ENCODE assay signal across 8 cellular contexts in genomic region chr3:47825590-47825989, GRCh38. TPM values are rescaled to one million over a fixed set of nuclear protein-coding genes. Genes with fewer than 3 reads are reported as not detected.
DNase-seq lines count a peak whose midpoint lies in the region; ATAC-seq, FAIRE-seq and TF ChIP-seq lines count a peak whose summit lies in the region.

No MANE protein-coding gene starts in this region.

- SMC1A ChIA-PET in GM12878 (lab: Charles Lee; ENCODE audit: uncharacterized antibody, unreplicated experiment), result interaction anchor here (0.6 to 2.4 kb wide), 10 partner anchors 10 to 326 kb away, joined by 3 to 12 read pairs (median 4); partner anchors contain the start of gene DHX30

- no peak for TF ChIP-seq RAD21 in GM12878 (IDR thresholded peaks at IDR 0.05; ENCODE audit: insufficient read depth, low read depth, low read length)

- peaks cover 37% of the 10 kb centered on the region for H3K36me3 Mint-ChIP-seq in activated naive CD4-positive, alpha-beta T cell treated with anti-CD3 and anti-CD28 coated beads, Interleukin-2, amount 10 ng/mL, durations not matched to agents 7 days and 5 days

- H3K4me2 ChIP-seq in GM12878 (ENCODE audit: control insufficient read depth, insufficient read depth), result peak overlapping the region; percentile 72

- H2AFZ ChIP-seq in GM12878 (ENCODE audit: control insufficient read depth, low read depth, low read length), result peak overlapping the region; percentile 92

- H4K20me1 ChIP-seq in GM12878 (ENCODE audit: control insufficient read depth, insufficient read depth), result no peaks in the 10 kb centered on the region

- H3K4me1 Mint-ChIP-seq in activated naive CD4-positive, alpha-beta T cell treated with anti-CD3 and anti-CD28 coated beads, Interleukin-2, amount 10 ng/mL, durations not matched to agents 7 days and 5 days, result peaks cover 41% of the 10 kb centered on the region

- peaks cover 6% of the 10 kb centered on the region for H3K4me1 ChIP-seq in GM12878 (ENCODE audit: control insufficient read depth, insufficient read depth, low read length)
- peaks cover 6 to 13% of the 10 kb centered on the region in 2 donors for H3K4me1 ChIP-seq in lung (ENCODE audit: control insufficient read depth in 2 of 2, insufficient read depth in 2 of 2, low read length in 2 of 2)
- no peaks in the 10 kb centered on the region for H3K4me1 ChIP-seq in urinary bladder (ENCODE audit: insufficient read depth)

- DNase-seq in activated naive CD4-positive, alpha-beta T cell treated with anti-CD3 and anti-CD28 coated beads, Interleukin-2, amount 10 ng/mL, durations not matched to agents 7 days and 5 days, result no peak
- DNase-seq in activated naive CD4-positive, alpha-beta T cell treated with anti-CD3 and anti-CD28 coated beads, Interleukin-2, amount 50 U/mL, for 16 hours, result no peak
- DNase-seq in GM12878 (ENCODE audit: low read depth, low spot score) (no peak), lung (ENCODE audit: low spot score) (no peak), NOMO-1 (lab: John Stamatoyannopoulos, UW; ENCODE audit: unreplicated experiment in 2 of 2) (no peak), superior temporal gyrus (ENCODE audit: extremely low spot score) (no peak), NCI-H226 (no peak)

- H3K4me3 Mint-ChIP-seq in activated naive CD4-positive, alpha-beta T cell treated with anti-CD3 and anti-CD28 coated beads, Interleukin-2, amount 10 ng/mL, durations not matched to agents 7 days and 5 days, result peak overlapping the region; percentile 88

- H3K27me3 Mint-ChIP-seq in activated naive CD4-positive, alpha-beta T cell treated with anti-CD3 and anti-CD28 coated beads, Interleukin-2, amount 10 ng/mL, durations not matched to agents 7 days and 5 days, result no peaks in the 10 kb centered on the region

- BruUV-seq in GM12878 (replicated peaks; lab: Mats Ljungman, UMichigan), result no TSS peak

- H3K27me3 ChIP-seq in GM12878 (replicated peaks in 1 of 2; ENCODE audit: control insufficient read depth in 2 of 2, insufficient read depth in 2 of 2, low read length in 1 of 2) (no peaks in the 10 kb centered on the region), lung (ENCODE audit: control insufficient read depth, insufficient read depth) (no peaks in the 10 kb centered on the region)

- H3K9me3 ChIP-seq in GM12878 (replicated peaks; ENCODE audit: control insufficient read depth, insufficient read depth, low read length) (no peaks in the 10 kb centered on the region), lung (ENCODE audit: control insufficient read depth in 2 of 2, insufficient read depth in 1 of 2, low read length in 1 of 2) (no peaks in the 10 kb centered on the region)

- intact Hi-C loops in GM12878 (cut with micrococcal nuclease; ENCODE audit: unreplicated experiment), result no loop called here

- TF ChIP-seq POLR2A in GM12878 (IDR thresholded peaks at IDR 0.05; ENCODE audit: low read depth, low read length), result no peak

- H3K27ac Mint-ChIP-seq in activated naive CD4-positive, alpha-beta T cell treated with anti-CD3 and anti-CD28 coated beads, Interleukin-2, amount 10 ng/mL, durations not matched to agents 7 days and 5 days, result peak overlapping the region; percentile 84

- H3K36me3 ChIP-seq in GM12878 (ENCODE audit: control insufficient read depth in 2 of 2, insufficient read depth in 2 of 2, low read length in 1 of 2), result peaks cover 4 to 16% of the 10 kb centered on the region in 2 experiments; a peak in 3 of 4 replicates
- H3K36me3 ChIP-seq in lung (ENCODE audit: control insufficient read depth in 2 of 2, insufficient read depth in 2 of 2, low read length in 2 of 2), result peaks cover 14 to 17% of the 10 kb centered on the region in 2 donors
- H3K36me3 ChIP-seq in urinary bladder (ENCODE audit: insufficient read depth), result peaks cover 7% of the 10 kb centered on the region

- H3K27ac ChIP-seq in GM12878 (ENCODE audit: control insufficient read depth, insufficient read depth) (peak overlapping the region; percentile 85), lung (ENCODE audit: low read depth in 1 of 2, low read length in 1 of 2) (peak overlapping the region; percentile 65 to 89), urinary bladder (ENCODE audit: low read depth) (no peak overlapping the region)

- POLR2A ChIA-PET in GM12878 (lab: Charles Lee), result interaction anchor here (0.7 to 2.2 kb wide), 5 partner anchors 12 to 262 kb away, joined by 3 to 7 read pairs (median 4); partner anchors contain the start of gene DHX30

- H3K9me3 Mint-ChIP-seq in activated naive CD4-positive, alpha-beta T cell treated with anti-CD3 and anti-CD28 coated beads, Interleukin-2, amount 10 ng/mL, durations not matched to agents 7 days and 5 days, result no peaks in the 10 kb centered on the region

- RAD21 ChIA-PET in GM12878 (lab: Charles Lee; ENCODE audit: unreplicated experiment), result interaction anchor here (1.0 to 3.4 kb wide), 5 partner anchors 165 to 326 kb away, joined by 3 to 17 read pairs (median 5); no protein-coding TSS in a partner anchor

- H3K79me2 ChIP-seq in GM12878 (ENCODE audit: control insufficient read depth, insufficient read depth, low read length), result peaks cover 29% of the 10 kb centered on the region

- TF ChIP-seq EP300 in GM12878 (IDR thresholded peaks at IDR 0.05; ENCODE audit: borderline replicate concordance in 1 of 2, control insufficient read depth in 1 of 2, low read depth in 2 of 2, low read length in 2 of 2), result no peak

- in situ Hi-C loops in GM12878 (cut with MboI), result no loop called here

- 21% methylated on average over 7 of the region's 7 CpGs for WGBS in GM12878 (ENCODE audit: insufficient coverage, insufficient replicate concordance, low lambda C conversion rate, missing lambda C conversion rate)
- 25 to 33% methylated on average over 7 of the region's 7 CpGs for WGBS in lung, 2 donors
- 25% methylated on average over 7 of the region's 7 CpGs for WGBS in urinary bladder

- FAIRE-seq in GM12878 (lab: Jason Lieb, UNC), result no peak

- peak overlapping the region; percentile 94 for H3K9ac ChIP-seq in GM12878 (ENCODE audit: control insufficient read depth, insufficient read depth, low read length)

- CTCF ChIA-PET in activated naive CD4-positive, alpha-beta T cell treated with anti-CD3 and anti-CD28 coated beads, Interleukin-2, amount 10 ng/mL, durations not matched to agents 7 days and 5 days (lab: Charles Lee), result interaction anchor here (0.6 to 4.0 kb wide), 14 partner anchors 9 to 342 kb away, joined by 3 to 23 read pairs (median 4); partner anchors contain the start of gene DHX30
- CTCF ChIA-PET in GM12878 (lab: Yijun Ruan, JAX), result interaction anchor here (0.6 to 4.7 kb wide), 29 partner anchors 8 to 611 kb away, joined by 3 to 44 read pairs (median 4); partner anchors contain the start of gene DHX30

- ATAC-seq in GM12878 (no peak; the same call in 1 of the 3 replicates), lung (ENCODE audit: insufficient read depth, low FRiP score) (no peak)

- TF ChIP-seq CTCF in GM12878 (IDR thresholded peaks at IDR 0.05 in 2 of 3, conservative IDR thresholded peaks at IDR 0.05 in 1 of 3; ENCODE audit: control insufficient read depth in 2 of 3, extremely low read depth in 1 of 3, insufficient read depth in 1 of 3, low read depth in 3 of 3, low read length in 3 of 3) (no peak), lung (IDR thresholded peaks at IDR 0.05; ENCODE audit: control extremely low read depth, extremely low read depth) (no peak)

- H3K4me3 ChIP-seq in GM12878 (peak overlapping the region; percentile 98), lung (peak overlapping the region; percentile 85), urinary bladder (ENCODE audit: low read depth, low read length) (peak overlapping the region; percentile 72)

TF ChIP-seq in GM12878, 131 proteins besides CTCF, POLR2A, EP300 and RAD21 (continues in another document):
- TF ChIP-seq BMI1 (IDR thresholded peaks at IDR 0.05; ENCODE audit: borderline replicate concordance) (no peak), NFXL1 (IDR thresholded peaks at IDR 0.05; ENCODE audit: borderline replicate concordance) (no peak)

RNA-seq across cellular contexts. Expression of gene DHX30, which starts 22.7 kb away (rescaled TPM):
- total RNA-seq in GM12878 (2013; cell fraction: nucleolus; rRNA removed), result 116 and 118 TPM in 2 replicates
- total RNA-seq in GM12878 (2014; rRNA removed) (69.8 and 72.9 TPM in 2 replicates), GM12878 (2014; rRNA removed; fragmentation: Illumina TruSeq; extraction: Trizol) (33.9 and 37.5 TPM in 2 replicates), GM12878 (2021) (71.8 and 75.3 TPM in 2 replicates), lung (10 to 100 TPM; 62.8 to 65.9 TPM), urinary bladder (41.8 TPM)
- polyA plus RNA-seq in GM12878 (2011; ENCODE audit: low read depth), result 10.4 TPM
- polyA plus RNA-seq in GM12878 (2011; rRNA removed) (20.1 and 34.5 TPM in 2 replicates), GM12878 (2014; fragmentation: Illumina TruSeq; extraction: Trizol) (15.0 and 33.6 TPM in 2 replicates), GM12878 (2014; fragmentation: Nextera tagmentation; extraction: Ambion mirVana) (10 to 100 TPM in 1 of 2 experiments, 1 to 10 TPM in 1; 9.5 to 12.6 TPM), GM12878 (2014; rRNA removed) (58.1 and 64.0 TPM in 2 replicates), GM12878 (2016; fragmentation: Nextera tagmentation; extraction: Ambion mirVana) (10 to 100 TPM; 67.9 to 70.4 TPM), lung (10 to 100 TPM; 42.2 to 44.8 TPM), urinary bladder (52.0 TPM)
- polyA plus RNA-seq in GM12878 (2011; cell fraction: cytosol; rRNA removed), result 52.4 and 67.8 TPM in 2 replicates
- 192 and 236 TPM in 2 replicates for polyA plus RNA-seq in GM12878 (2011; cell fraction: nucleus; rRNA removed)
- polyA plus RNA-seq in GM12878 (2012), result 27.5 and 27.7 TPM in 2 replicates
- 52.1 and 83.2 TPM in 2 replicates for polyA minus RNA-seq in GM12878 (2011; rRNA and poly(A)+ RNA removed)
- 32.6 and 34.2 TPM in 2 replicates for polyA minus RNA-seq in GM12878 (2011; cell fraction: cytosol; rRNA and poly(A)+ RNA removed)
- 54.8 and 95.0 TPM in 2 replicates for polyA minus RNA-seq in GM12878 (2011; cell fraction: nucleus; rRNA and poly(A)+ RNA removed)

RNA-seq across cellular contexts. Expression of gene SMARCC1, which starts 43.9 kb away (rescaled TPM):
- 181 and 197 TPM in 2 replicates for total RNA-seq in GM12878 (2013; cell fraction: nucleolus; rRNA removed)
- total RNA-seq in GM12878 (2014; rRNA removed) (49.2 and 55.9 TPM in 2 replicates), GM12878 (2014; rRNA removed; fragmentation: Illumina TruSeq; extraction: Trizol) (62.7 and 65.0 TPM in 2 replicates), GM12878 (2021) (145 and 147 TPM in 2 replicates), lung (10 to 100 TPM; 57.8 to 83.0 TPM), urinary bladder (58.4 TPM)
- polyA plus RNA-seq in GM12878 (2011; ENCODE audit: low read depth), result 37.4 TPM
- polyA plus RNA-seq in GM12878 (2011; rRNA removed) (39.4 and 65.6 TPM in 2 replicates), GM12878 (2014; fragmentation: Illumina TruSeq; extraction: Trizol) (84.1 and 84.5 TPM in 2 replicates), GM12878 (2014; fragmentation: Nextera tagmentation; extraction: Ambion mirVana) (10 to 100 TPM; 26.6 to 29.2 TPM), GM12878 (2014; rRNA removed) (33.5 and 34.4 TPM in 2 replicates), GM12878 (2016; fragmentation: Nextera tagmentation; extraction: Ambion mirVana) (100 to 1,000 TPM; 116 to 120 TPM), lung (10 to 100 TPM; 11.7 to 17.2 TPM), urinary bladder (33.3 TPM)
- 18.2 and 21.0 TPM in 2 replicates for polyA plus RNA-seq in GM12878 (2011; cell fraction: cytosol; rRNA removed)
- 35.7 and 50.6 TPM in 2 replicates for polyA plus RNA-seq in GM12878 (2011; cell fraction: nucleus; rRNA removed)
- 46.6 and 50.4 TPM in 2 replicates for polyA plus RNA-seq in GM12878 (2012)
- polyA minus RNA-seq in GM12878 (2011; rRNA and poly(A)+ RNA removed), result 56.6 and 89.7 TPM in 2 replicates
- polyA minus RNA-seq in GM12878 (2011; cell fraction: cytosol; rRNA and poly(A)+ RNA removed), result 29.8 and 35.3 TPM in 2 replicates
- 31.7 and 57.6 TPM in 2 replicates for polyA minus RNA-seq in GM12878 (2011; cell fraction: nucleus; rRNA and poly(A)+ RNA removed)
